In genomic region chr2:66929632-66930385, GRCh38 we compare ENCODE assay signal across 11 cellular contexts.
DNase-seq lines count a peak whose midpoint lies in the region; ATAC-seq, FAIRE-seq and TF ChIP-seq lines count a peak whose summit lies in the region.
"Had no signal": no experiment of that assay in that cellular context is flagged by ENCODE, and none has a peak within 500 bp of the region (broad histone marks: within the 10 kb centered on the region; RNA-seq: fewer than 3 reads in every experiment).

No MANE protein-coding gene starts in this region.

- TF ChIP-seq CTCF in bronchial epithelial cell (IDR thresholded peaks at IDR 0.05; ENCODE audit: insufficient read depth, low read length, severe bottlenecking) = no peak
- TF ChIP-seq CTCF in transverse colon (IDR thresholded peaks at IDR 0.05) = no peak

- peak overlapping the region; percentile 23 for H3K4me3 ChIP-seq in bronchial epithelial cell (ENCODE audit: low read depth, low read length)
- H3K4me3 ChIP-seq in transverse colon = no peak overlapping the region

- in situ Hi-C loops in transverse colon (cut with MboI; ENCODE audit: low pct_ligation_motif_present in 1 of 4, low pct_unique_long_range_greater_than_20kb in 1 of 4, low sequenced_read_pairs in 3 of 4) = no loop called here

- WGBS in transverse colon (ENCODE audit: low coverage in 1 of 2), 2 donors = 37 to 52% methylated on average over 2 to 8 of the region's 8 CpGs

- peaks cover 0 to 6% (median 3%) of the 10 kb centered on the region in 4 donors for H3K4me1 ChIP-seq in transverse colon

- H3K27me3 ChIP-seq in bronchial epithelial cell (ENCODE audit: control insufficient read depth, insufficient read depth, low read length) (no peaks in the 10 kb centered on the region), transverse colon (no peaks in the 10 kb centered on the region)

- TF ChIP-seq POLR2A in transverse colon (IDR thresholded peaks at IDR 0.05) = no peak

- ATAC-seq in GM19395 (IDR thresholded peaks at IDR 0.05; ENCODE audit: unreplicated experiment) (no peak), HG03378 (IDR thresholded peaks at IDR 0.05; ENCODE audit: unreplicated experiment) (no peak)

- TF ChIP-seq EP300 in transverse colon (IDR thresholded peaks at IDR 0.05; ENCODE audit: low read depth) = no peak

- H3K36me3 ChIP-seq in bronchial epithelial cell (ENCODE audit: control insufficient read depth, insufficient read depth, low read length) (no peaks in the 10 kb centered on the region), transverse colon (no peaks in the 10 kb centered on the region)

- H3K27ac ChIP-seq in transverse colon = peak overlapping the region in 2 of 4 donors; percentile 18 to 43

- peak; percentile 47 for FAIRE-seq in bronchial epithelial cell (lab: Jason Lieb, UNC)

- intact Hi-C loops in transverse colon (cut with DNase I; ENCODE audit: low total_unique reads) = no loop called here

- peak; percentile 84 for DNase-seq in HT-29 (ENCODE audit: low spot score)
- DNase-seq in bronchial epithelial cell (ENCODE audit: low read depth) = peak; percentile 65
- DNase-seq in kidney tubule cell (ENCODE audit: low spot score) = peak; percentile 54
- peak; percentile 23 for DNase-seq in transverse colon
- DNase-seq in stimulated activated CD4-positive, alpha-beta T cell treated with anti-CD3 and anti-CD28 coated beads, Interleukin-1b, Interleukin-23, amount 100 ng/mL, for 48 hours = no peak
- no peak for DNase-seq in NOMO-1 treated with DMSO at 0.1 percent for 48 hours (lab: John Stamatoyannopoulos, UW; ENCODE audit: unreplicated experiment)
- DNase-seq: activated CD4-positive, alpha-beta T cell treated with anti-CD3 and anti-CD28 coated beads, Interleukin-2, amount 50 U/mL, for 4 hours; H9; Karpas-422 had no signal

- no peaks in the 10 kb centered on the region for H3K9me3 ChIP-seq in transverse colon

Comparison
In these comparisons a context has a peak if more than half of its experiments do, and no peak if none do; other contexts are left out.
1. DNase-seq: peak in HT-29 (single experiment), bronchial epithelial cell (single experiment), kidney tubule cell (single experiment) and transverse colon (single experiment); none in stimulated activated CD4-positive, alpha-beta T cell treated with anti-CD3 and anti-CD28 coated beads, Interleukin-1b, Interleukin-23, amount 100 ng/mL, for 48 hours (single experiment) and NOMO-1 treated with DMSO at 0.1 percent for 48 hours (single experiment).